In genomic region chr1:45116820-45117219, GRCh38 we compare ENCODE assay signal across 22 cellular contexts.
DNase-seq lines count a peak whose midpoint lies in the region; ATAC-seq and TF ChIP-seq lines count a peak whose summit lies in the region.
"Had no signal": no experiment of that assay in that cellular context is flagged by ENCODE, and none has a peak within 500 bp of the region (broad histone marks: within the 10 kb centered on the region; RNA-seq: fewer than 3 reads in every experiment).

No MANE protein-coding gene starts in this region.

- no peaks in the 10 kb centered on the region for H3K36me3 Mint-ChIP-seq in CD8-positive, alpha-beta T cell
- no peaks in the 10 kb centered on the region for H3K36me3 Mint-ChIP-seq in effector memory CD8-positive, alpha-beta T cell (ENCODE audit: insufficient read depth)
- no peaks in the 10 kb centered on the region for H3K36me3 Mint-ChIP-seq in natural killer cell treated with Interleukin-12 subunit alpha and Interleukin-12 subunit beta and Interleukin-15 and Interleukin-18, amount 100 ng/mL, for 72 hours

- no peak overlapping the region for H3K9ac ChIP-seq in Loucy (ENCODE audit: low read depth, low read length, poor library complexity, severe bottlenecking)
- H3K9ac ChIP-seq: BLaER1 treated with 17β-estradiol and CSF1 and Interleukin-3, amounts not matched to agents 10 nM and 100 nM had no signal

- POLR2A ChIA-PET in CD8-positive, alpha-beta T cell (lab: Charles Lee): interaction anchor here (0.9 to 1.5 kb wide), 2 partner anchors 10 to 187 kb away, joined by 3 read pairs; no protein-coding TSS in a partner anchor

- H3K4me3 ChIP-seq in CD8-positive, alpha-beta T cell (ENCODE audit: low read depth, low read length): no peak overlapping the region
- H3K4me3 ChIP-seq in Loucy (ENCODE audit: low read length, poor library complexity, severe bottlenecking): peak overlapping the region; percentile 18
- H3K4me3 ChIP-seq: BLaER1 treated with 17β-estradiol and CSF1 and Interleukin-3, amounts not matched to agents 10 nM and 100 nM; SK-N-MC had no signal

- H3K9me3 Mint-ChIP-seq in CD8-positive, alpha-beta T cell: no peaks in the 10 kb centered on the region
- H3K9me3 Mint-ChIP-seq in effector memory CD8-positive, alpha-beta T cell: no peaks in the 10 kb centered on the region
- H3K9me3 Mint-ChIP-seq in natural killer cell treated with Interleukin-12 subunit alpha and Interleukin-12 subunit beta and Interleukin-15 and Interleukin-18, amount 100 ng/mL, for 72 hours: no peaks in the 10 kb centered on the region

- no peaks in the 10 kb centered on the region for H3K9me3 ChIP-seq in CD8-positive, alpha-beta T cell (ENCODE audit: low read length)
- no peaks in the 10 kb centered on the region for H3K9me3 ChIP-seq in Loucy (ENCODE audit: insufficient read depth, low read depth, low read length)

- no peaks in the 10 kb centered on the region for H3F3A ChIP-seq in Loucy (ENCODE audit: low read depth)

- H3K79me2 ChIP-seq in Loucy (ENCODE audit: insufficient read depth, low read length): no peaks in the 10 kb centered on the region

- CTCF ChIA-PET in CD8-positive, alpha-beta T cell (lab: Charles Lee): interaction anchor here (0.7 to 1.5 kb wide), 2 partner anchors 14 to 31 kb away, joined by 3 to 5 read pairs; no protein-coding TSS in a partner anchor

- peak overlapping the region; percentile 49 for H3K4me2 ChIP-seq in Loucy (ENCODE audit: low read depth, low read length, poor library complexity, severe bottlenecking)
- H3K4me2 ChIP-seq: BLaER1 treated with 17β-estradiol and CSF1 and Interleukin-3, amounts not matched to agents 10 nM and 100 nM had no signal

- no peak for DNase-seq in CD8-positive, alpha-beta T cell
- no peak for DNase-seq in effector memory CD8-positive, alpha-beta T cell
- DNase-seq in natural killer cell treated with Interleukin-12 subunit alpha and Interleukin-12 subunit beta and Interleukin-15 and Interleukin-18, amount 100 ng/mL, for 72 hours (ENCODE audit: low spot score): no peak
- DNase-seq in pons (ENCODE audit: low spot score): no peak
- DNase-seq: EL; GF-D8; KG1; NCI-H1105; NCI-H146; NCI-H2029; NCI-H345; NCI-H524; NCI-H774; NK-92 treated with Interleukin-12 subunit alpha and Interleukin-12 subunit beta, amount 100 ng/mL, for 24 hours; SHP77 treated with DMSO at 0.1 percent for 48 hours had no signal

- TF ChIP-seq CTCF in CD8-positive, alpha-beta T cell (IDR thresholded peaks at IDR 0.05): no peak
- no peak for TF ChIP-seq CTCF in Loucy (conservative IDR thresholded peaks at IDR 0.05; ENCODE audit: low read length)

- H3K4me1 ChIP-seq in CD8-positive, alpha-beta T cell (ENCODE audit: insufficient read depth, low read length): peaks cover 21% of the 10 kb centered on the region
- peaks cover 16% of the 10 kb centered on the region for H3K4me1 ChIP-seq in Loucy (ENCODE audit: insufficient read depth, low read length, poor library complexity, severe bottlenecking)

- peak overlapping the region; percentile 23 for H3K27ac Mint-ChIP-seq in CD8-positive, alpha-beta T cell
- peak overlapping the region; percentile 72 to 73 for H3K27ac Mint-ChIP-seq in effector memory CD8-positive, alpha-beta T cell
- peak overlapping the region in 1 of 2 donors; percentile 10 for H3K27ac Mint-ChIP-seq in natural killer cell treated with Interleukin-12 subunit alpha and Interleukin-12 subunit beta and Interleukin-15 and Interleukin-18, amount 100 ng/mL, for 72 hours

- no peaks in the 10 kb centered on the region for H3K9me2 ChIP-seq in Loucy (replicated peaks; ENCODE audit: low read depth, low read length)

- H3K4me3 Mint-ChIP-seq in CD8-positive, alpha-beta T cell: no peak overlapping the region
- H3K4me3 Mint-ChIP-seq in effector memory CD8-positive, alpha-beta T cell: peak overlapping the region; percentile 65 to 66
- peak overlapping the region; percentile 63 for H3K4me3 Mint-ChIP-seq in natural killer cell treated with Interleukin-12 subunit alpha and Interleukin-12 subunit beta and Interleukin-15 and Interleukin-18, amount 100 ng/mL, for 72 hours

- no peaks in the 10 kb centered on the region for H3K36me3 ChIP-seq in CD8-positive, alpha-beta T cell (ENCODE audit: insufficient read depth, low read length)
- no peaks in the 10 kb centered on the region for H3K36me3 ChIP-seq in Loucy (ENCODE audit: insufficient read depth, low read length)
- H3K36me3 ChIP-seq: BLaER1 treated with 17β-estradiol and CSF1 and Interleukin-3, amounts not matched to agents 10 nM and 100 nM had no signal

- H2AFZ ChIP-seq in Loucy (ENCODE audit: low read length): no peak overlapping the region

- H4K20me1 ChIP-seq in Loucy (ENCODE audit: insufficient read depth, low read length, poor library complexity, severe bottlenecking): no peaks in the 10 kb centered on the region
- H4K20me1 ChIP-seq: BLaER1 treated with 17β-estradiol and CSF1 and Interleukin-3, amounts not matched to agents 10 nM and 100 nM had no signal

- intact Hi-C loops in CD8-positive, alpha-beta T cell (cut with DNase I, micrococcal nuclease): no loop called here

- H3K27ac ChIP-seq in CD8-positive, alpha-beta T cell (ENCODE audit: low read depth, low read length): no peak overlapping the region
- H3K27ac ChIP-seq: BLaER1 treated with 17β-estradiol and CSF1 and Interleukin-3, amounts not matched to agents 10 nM and 100 nM; RWPE1; SK-N-MC had no signal

- peaks cover 28% of the 10 kb centered on the region for H3K4me1 Mint-ChIP-seq in CD8-positive, alpha-beta T cell (ENCODE audit: low read depth)
- peaks cover 28 to 42% of the 10 kb centered on the region in 2 donors for H3K4me1 Mint-ChIP-seq in effector memory CD8-positive, alpha-beta T cell (ENCODE audit: low read depth in 2 of 2)
- peaks cover 21 to 22% of the 10 kb centered on the region in 2 donors for H3K4me1 Mint-ChIP-seq in natural killer cell treated with Interleukin-12 subunit alpha and Interleukin-12 subunit beta and Interleukin-15 and Interleukin-18, amount 100 ng/mL, for 72 hours (ENCODE audit: low read depth in 2 of 2)

- no peak for ATAC-seq in CD8-positive, alpha-beta T cell
- no peak for ATAC-seq in effector memory CD8-positive, alpha-beta T cell (replicated peaks)
- ATAC-seq in natural killer cell treated with Interleukin-12 subunit alpha and Interleukin-12 subunit beta and Interleukin-15 and Interleukin-18, amount 100 ng/mL, for 72 hours: no peak
- no peak for ATAC-seq in HG02623 (IDR thresholded peaks at IDR 0.05; ENCODE audit: unreplicated experiment)
- no peak for ATAC-seq in HG03442 (IDR thresholded peaks at IDR 0.05; ENCODE audit: unreplicated experiment)
- ATAC-seq: HCT116 had no signal

- H3K27me3 Mint-ChIP-seq in CD8-positive, alpha-beta T cell (ENCODE audit: low read depth): peaks cover 5% of the 10 kb centered on the region
- H3K27me3 Mint-ChIP-seq in effector memory CD8-positive, alpha-beta T cell: no peaks in the 10 kb centered on the region
- no peaks in the 10 kb centered on the region for H3K27me3 Mint-ChIP-seq in natural killer cell treated with Interleukin-12 subunit alpha and Interleukin-12 subunit beta and Interleukin-15 and Interleukin-18, amount 100 ng/mL, for 72 hours

- no peaks in the 10 kb centered on the region for H3K27me3 ChIP-seq in CD8-positive, alpha-beta T cell (ENCODE audit: insufficient read depth, low read length)
- H3K27me3 ChIP-seq in Loucy (ENCODE audit: insufficient read depth, low read length, poor library complexity, severe bottlenecking): no peaks in the 10 kb centered on the region
- H3K27me3 ChIP-seq: BLaER1 treated with 17β-estradiol and CSF1 and Interleukin-3, amounts not matched to agents 10 nM and 100 nM had no signal
